Comparison of ENCODE assay signal across 8 cellular contexts in the genomic region with DNA sequence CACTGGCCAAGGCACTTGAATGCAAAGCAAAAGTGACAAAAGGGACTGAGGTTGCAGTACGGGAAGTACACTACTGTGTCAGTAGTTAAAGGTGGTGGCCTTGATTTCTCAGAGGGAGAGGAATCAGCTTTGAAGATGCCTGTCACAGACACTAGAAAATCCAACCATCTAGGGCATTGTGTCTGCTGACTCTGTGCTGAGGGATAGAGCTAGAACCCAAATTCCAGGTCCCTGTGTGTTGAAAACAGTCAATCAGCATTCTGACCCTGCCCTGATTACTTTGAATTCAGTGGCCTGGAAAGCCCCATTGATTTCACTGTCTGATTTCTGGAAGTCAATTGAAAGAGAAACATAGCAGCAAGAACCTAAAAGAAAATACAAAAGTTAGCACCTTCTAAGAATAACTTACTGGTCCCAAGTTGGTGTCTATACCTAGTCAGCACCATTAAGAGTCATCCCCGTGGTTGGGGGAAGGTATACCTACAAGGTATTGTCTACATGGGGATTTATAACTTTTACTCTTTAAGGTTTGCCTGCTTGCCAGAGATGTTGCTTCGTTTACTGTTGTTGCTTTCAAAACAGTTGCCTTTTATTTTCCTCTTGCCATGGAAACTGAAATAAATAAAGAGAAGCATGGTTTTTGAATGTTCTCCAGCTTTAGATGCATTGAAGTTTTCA.
DNase-seq lines count a peak whose midpoint lies in the region; ATAC-seq and TF ChIP-seq lines count a peak whose summit lies in the region.

No MANE protein-coding gene starts in this region.

- H3K9ac ChIP-seq in neural progenitor cell: no peak overlapping the region

- no peaks in the 10 kb centered on the region for H3K36me3 ChIP-seq in neural progenitor cell

- TF ChIP-seq CTCF in neural progenitor cell (IDR thresholded peaks at IDR 0.05): no peak

- no peak overlapping the region for H2AFZ ChIP-seq in neural progenitor cell (replicated peaks)

- no peaks in the 10 kb centered on the region for H4K20me1 ChIP-seq in neural progenitor cell (ENCODE audit: low read depth)

- CTCF ChIA-PET in activated CD4-positive, alpha-beta memory T cell treated with anti-CD3 and anti-CD28 coated beads, Interleukin-2, amount 10 ng/mL, durations not matched to agents 7 days and 5 days (lab: Charles Lee): interaction anchor here (0.7 to 2.9 kb wide), 7 partner anchors 14 to 80 kb away, joined by 3 to 10 read pairs (median 3); no protein-coding TSS in a partner anchor

- no peaks in the 10 kb centered on the region for H3K79me2 ChIP-seq in neural progenitor cell (ENCODE audit: low read depth)

- no peaks in the 10 kb centered on the region for H3K9me3 Mint-ChIP-seq in activated CD4-positive, alpha-beta memory T cell treated with anti-CD3 and anti-CD28 coated beads, Interleukin-2, amount 10 ng/mL, durations not matched to agents 7 days and 5 days
- no peaks in the 10 kb centered on the region for H3K9me3 Mint-ChIP-seq in neural progenitor cell

- no peaks in the 10 kb centered on the region for H3F3A ChIP-seq in neural progenitor cell (ENCODE audit: low read depth)

- H3K4me2 ChIP-seq in neural progenitor cell: no peak overlapping the region

- peaks cover 38% of the 10 kb centered on the region for H3K4me1 Mint-ChIP-seq in activated CD4-positive, alpha-beta memory T cell treated with anti-CD3 and anti-CD28 coated beads, Interleukin-2, amount 10 ng/mL, durations not matched to agents 7 days and 5 days
- peaks cover 8% of the 10 kb centered on the region for H3K4me1 Mint-ChIP-seq in neural progenitor cell

- peak overlapping the region; percentile 84 for H3K27ac Mint-ChIP-seq in activated CD4-positive, alpha-beta memory T cell treated with anti-CD3 and anti-CD28 coated beads, Interleukin-2, amount 10 ng/mL, durations not matched to agents 7 days and 5 days
- H3K27ac Mint-ChIP-seq in neural progenitor cell: no peak overlapping the region

- no peak overlapping the region for H3K4me3 ChIP-seq in neural progenitor cell

- no peaks in the 10 kb centered on the region for H3K36me3 Mint-ChIP-seq in activated CD4-positive, alpha-beta memory T cell treated with anti-CD3 and anti-CD28 coated beads, Interleukin-2, amount 10 ng/mL, durations not matched to agents 7 days and 5 days (ENCODE audit: low read depth)
- H3K36me3 Mint-ChIP-seq in neural progenitor cell: no peaks in the 10 kb centered on the region

- POLR2A ChIA-PET in activated CD4-positive, alpha-beta memory T cell treated with anti-CD3 and anti-CD28 coated beads, Interleukin-2, amount 10 ng/mL, durations not matched to agents 7 days and 5 days (lab: Charles Lee): interaction anchor here (0.7 to 4.3 kb wide), 13 partner anchors 17 to 165 kb away, joined by 3 to 27 read pairs (median 5); partner anchors contain the start of gene CD44

- H3K27me3 ChIP-seq in neural progenitor cell: no peaks in the 10 kb centered on the region

- peak; percentile 28 for DNase-seq in activated CD4-positive, alpha-beta memory T cell treated with anti-CD3 and anti-CD28 coated beads, Interleukin-2, amount 10 ng/mL, durations not matched to agents 7 days and 5 days
- DNase-seq in neural progenitor cell (ENCODE audit: low spot score) (peak; percentile 20), kidney glomerular epithelial cell (lab: John Stamatoyannopoulos, UW) (no peak), caudate nucleus (lab: John Stamatoyannopoulos, UW) (no peak), GM19240 (ENCODE audit: insufficient read length, low spot score) (no peak), DMS79 (lab: John Stamatoyannopoulos, UW) (no peak)

- H3K27ac ChIP-seq in neural progenitor cell (no peak overlapping the region), caudate nucleus (ENCODE audit: low read depth, low read length) (no peak overlapping the region)

- no peaks in the 10 kb centered on the region for H3K4me1 ChIP-seq in neural progenitor cell

- H3K9me3 ChIP-seq in neural progenitor cell (ENCODE audit: low read depth): no peaks in the 10 kb centered on the region

- ATAC-seq in GM18868 (IDR thresholded peaks at IDR 0.05; ENCODE audit: unreplicated experiment) (peak; percentile 44), HG02884 (IDR thresholded peaks at IDR 0.05; ENCODE audit: unreplicated experiment) (peak; percentile 45)

- H3K27me3 Mint-ChIP-seq in activated CD4-positive, alpha-beta memory T cell treated with anti-CD3 and anti-CD28 coated beads, Interleukin-2, amount 10 ng/mL, durations not matched to agents 7 days and 5 days: peaks cover 6% of the 10 kb centered on the region
- H3K27me3 Mint-ChIP-seq in neural progenitor cell (ENCODE audit: insufficient read depth, low read depth): peaks cover 4% of the 10 kb centered on the region

- peak overlapping the region; percentile 59 for H3K4me3 Mint-ChIP-seq in activated CD4-positive, alpha-beta memory T cell treated with anti-CD3 and anti-CD28 coated beads, Interleukin-2, amount 10 ng/mL, durations not matched to agents 7 days and 5 days
- H3K4me3 Mint-ChIP-seq in neural progenitor cell: no peak overlapping the region

Comparison
In these comparisons a context has a peak if more than half of its experiments do, and no peak if none do; other contexts are left out.
1. DNase-seq: peak in activated CD4-positive, alpha-beta memory T cell treated with anti-CD3 and anti-CD28 coated beads, Interleukin-2, amount 10 ng/mL, durations not matched to agents 7 days and 5 days (single experiment) and neural progenitor cell (single experiment); none in kidney glomerular epithelial cell (single experiment), caudate nucleus (0 of 61), GM19240 (single experiment) and DMS79 (single experiment).